Comparison of ENCODE assay signal across 16 cellular contexts in the genomic region with DNA sequence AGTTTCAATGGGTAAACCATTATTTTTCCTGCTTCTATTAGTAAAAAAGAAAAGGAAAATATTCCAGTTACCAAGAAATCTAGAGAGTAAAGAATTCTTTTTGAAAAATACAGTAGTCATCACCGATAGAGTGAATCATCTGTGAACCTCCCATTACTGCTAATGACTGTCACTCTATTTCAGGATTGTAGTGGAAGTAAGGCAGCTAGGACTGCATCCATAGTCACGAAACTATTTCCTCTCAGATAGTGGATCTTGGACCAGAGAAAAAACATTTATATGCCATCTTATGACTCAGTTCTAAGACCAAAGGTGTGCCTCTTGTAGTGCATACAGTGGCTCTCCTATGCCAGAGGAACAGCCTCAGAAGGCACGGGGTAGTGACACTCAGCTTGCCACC.
DNase-seq lines count a peak whose midpoint lies in the region; ATAC-seq, FAIRE-seq and TF ChIP-seq lines count a peak whose summit lies in the region.
"Had no signal": no experiment of that assay in that cellular context is flagged by ENCODE, and none has a peak within 500 bp of the region (broad histone marks: within the 10 kb centered on the region; RNA-seq: fewer than 3 reads in every experiment).

No MANE protein-coding gene starts in this region.

- no peaks in the 10 kb centered on the region for H4K20me1 ChIP-seq in H1 (replicated peaks in 1 of 2; ENCODE audit: control insufficient read depth in 1 of 2, insufficient read depth in 2 of 2, low read length in 2 of 2)

- H3K9me3 ChIP-seq in H1 (ENCODE audit: insufficient read depth in 2 of 2, low read depth in 1 of 2, low read length in 1 of 2), result no peaks in the 10 kb centered on the region
- H3K9me3 ChIP-seq: body of pancreas, testis had no signal

- no peak overlapping the region for H3K4me3 Mint-ChIP-seq in mesothelial cell of epicardium
- H3K4me3 Mint-ChIP-seq: activated naive CD8-positive, alpha-beta T cell; activated T-helper 1 cell treated with anti-CD3 and anti-CD28 coated beads, Interleukin-12 subunit alpha, Interleukin-12 subunit beta, Interleukin-2, Interleukin-4 antibody, amounts not matched to agents 30 ng/mL and 10 ng/mL and 1 ng/mL, durations not matched to agents 14 hours and 24 hours and 36 hours; B cell had no signal

- no peak for TF ChIP-seq RAD21 in H1 (IDR thresholded peaks at IDR 0.05 in 1 of 2, conservative IDR thresholded peaks at IDR 0.05 in 1 of 2; ENCODE audit: low read depth in 2 of 2, low read length in 2 of 2)

- H3K79me1 ChIP-seq in H1 (ENCODE audit: low read depth, low read length), result no peaks in the 10 kb centered on the region

- peak overlapping the region; percentile 1 for H3K4ac ChIP-seq in H1 (replicated peaks; ENCODE audit: insufficient read length, low read depth, low read length)

- H3K27ac ChIP-seq in H1 (ENCODE audit: low read depth, low read length), result no peak overlapping the region
- H3K27ac ChIP-seq: body of pancreas, SK-N-MC, testis had no signal

- H3K4me3 ChIP-seq in H1 (ENCODE audit: extremely low read depth in 1 of 4, insufficient read depth in 2 of 4, low read depth in 3 of 4, low read length in 4 of 4), result no peak overlapping the region
- H3K4me3 ChIP-seq: body of pancreas, SK-N-MC, testis had no signal

- no peak overlapping the region for H4K91ac ChIP-seq in H1 (replicated peaks; ENCODE audit: insufficient read length, low read length)

- no peak for ATAC-seq in HG03520 (IDR thresholded peaks at IDR 0.05; ENCODE audit: unreplicated experiment)
- ATAC-seq: body of pancreas had no signal

- no peaks in the 10 kb centered on the region for H3K36me3 ChIP-seq in H1 (ENCODE audit: control insufficient read depth in 2 of 4, insufficient read depth in 4 of 4, low read length in 3 of 4)

- no peaks in the 10 kb centered on the region for H3K36me3 Mint-ChIP-seq in mesothelial cell of epicardium
- H3K36me3 Mint-ChIP-seq: activated naive CD8-positive, alpha-beta T cell had no signal

- no peak overlapping the region for H2BK120ac ChIP-seq in H1 (replicated peaks; ENCODE audit: low read depth, low read length)

- TF ChIP-seq POLR2A in H1 (IDR thresholded peaks at IDR 0.05; ENCODE audit: control extremely low read depth in 1 of 2, low read depth in 2 of 2, low read length in 2 of 2), result no peak

- H4K5ac ChIP-seq in H1 (ENCODE audit: insufficient read length, low read depth, low read length), result no peak overlapping the region

- no peak for TF ChIP-seq CTCF in H1 (IDR thresholded peaks at IDR 0.05; ENCODE audit: control extremely low read depth in 1 of 3, insufficient read depth in 1 of 3, low read depth in 1 of 3, low read length in 3 of 3)
- no peak for TF ChIP-seq CTCF in mesothelial cell of epicardium (IDR thresholded peaks at IDR 0.05; ENCODE audit: unreplicated experiment)

- peaks cover 1% of the 10 kb centered on the region for H3K27me3 Mint-ChIP-seq in mesothelial cell of epicardium (ENCODE audit: low read depth)
- H3K27me3 Mint-ChIP-seq: B cell had no signal

- no peaks in the 10 kb centered on the region for H3K27me3 ChIP-seq in H1 (replicated peaks in 1 of 4; ENCODE audit: control insufficient read depth in 3 of 4, extremely low read depth in 1 of 4, insufficient read depth in 3 of 4, low read length in 3 of 4)
- H3K27me3 ChIP-seq: body of pancreas, testis had no signal

- 93% methylated on average over 3 of the region's 3 CpGs; no CpG with 5 or more reads in 1 of the 2 experiments for WGBS in H1 (ENCODE audit: extremely low coverage in 1 of 2, insufficient coverage in 1 of 2, insufficient read length in 1 of 2, insufficient replicate concordance in 2 of 2, low coverage in 1 of 2, low lambda C conversion rate in 2 of 2, missing lambda C conversion rate in 1 of 2), 2 experiments

- POLR2A ChIA-PET in H1 (lab: Charles Lee; ENCODE audit: partially characterized antibody), result no interaction called here

- H2BK20ac ChIP-seq in H1 (ENCODE audit: low read length), result peak overlapping the region; percentile 56; the same call in 1 of the 2 replicates

- H2BK5ac ChIP-seq in H1 (ENCODE audit: low read depth, low read length), result no peak overlapping the region; the same call in 1 of the 2 replicates

- H3K56ac ChIP-seq in H1 (replicated peaks; ENCODE audit: insufficient read length, low read depth, low read length), result no peak overlapping the region

- no peak overlapping the region for H3K27ac Mint-ChIP-seq in mesothelial cell of epicardium
- H3K27ac Mint-ChIP-seq: activated naive CD8-positive, alpha-beta T cell; activated T-helper 1 cell treated with anti-CD3 and anti-CD28 coated beads, Interleukin-12 subunit alpha, Interleukin-12 subunit beta, Interleukin-2, Interleukin-4 antibody, amounts not matched to agents 30 ng/mL and 10 ng/mL and 1 ng/mL, durations not matched to agents 14 hours and 24 hours and 36 hours; B cell had no signal

- CTCF ChIA-PET in H1 (lab: Charles Lee; ENCODE audit: partially characterized antibody), result interaction anchor here (1.1 kb wide), 1 partner anchor 10 kb away, joined by 3 read pairs; no protein-coding TSS in a partner anchor

- peaks cover 6% of the 10 kb centered on the region for H3K9me3 Mint-ChIP-seq in mesothelial cell of epicardium
- H3K9me3 Mint-ChIP-seq: activated T-helper 1 cell treated with anti-CD3 and anti-CD28 coated beads, Interleukin-12 subunit alpha, Interleukin-12 subunit beta, Interleukin-2, Interleukin-4 antibody, amounts not matched to agents 30 ng/mL and 10 ng/mL and 1 ng/mL, durations not matched to agents 14 hours and 24 hours and 36 hours had no signal

- peak overlapping the region; percentile 20; the same call in 1 of the 2 replicates for H2AFZ ChIP-seq in H1 (ENCODE audit: low read length)

- TF ChIP-seq EP300 in H1 (IDR thresholded peaks at IDR 0.05; ENCODE audit: borderline replicate concordance in 1 of 2, low read depth in 2 of 2, low read length in 2 of 2), result no peak

- H3K4me2 ChIP-seq in H1 (ENCODE audit: insufficient read depth in 1 of 2, low read depth in 2 of 2, low read length in 2 of 2), result no peak overlapping the region

- no peak overlapping the region for H3K18ac ChIP-seq in H1 (ENCODE audit: extremely low read depth, low read length)

- no peak overlapping the region for H3K9ac ChIP-seq in H1 (replicated peaks in 1 of 4; ENCODE audit: extremely low read depth in 1 of 4, low read depth in 3 of 4, low read length in 3 of 4)

- H3K23me2 ChIP-seq in H1 (ENCODE audit: low read depth, low read length), result no peaks in the 10 kb centered on the region

- no peak overlapping the region for H3K14ac ChIP-seq in H1 (ENCODE audit: insufficient read length)

- FAIRE-seq in H1 (lab: Jason Lieb, UNC), result no peak

- H2BK15ac ChIP-seq in H1 (ENCODE audit: low read length), result 0 out of 2 replicates have a peak overlapping the region, but pooled peaks have one; percentile 22

- H3K4me1 Mint-ChIP-seq in mesothelial cell of epicardium, result no peaks in the 10 kb centered on the region
- H3K4me1 Mint-ChIP-seq: B cell had no signal

- no peaks in the 10 kb centered on the region for H3K79me2 ChIP-seq in H1 (ENCODE audit: control insufficient read depth in 1 of 2, insufficient read depth in 2 of 2, low read length in 2 of 2)

- H2BK12ac ChIP-seq in H1 (ENCODE audit: low read depth, low read length), result no peak overlapping the region

- no peak overlapping the region for H4K8ac ChIP-seq in H1 (ENCODE audit: extremely low read depth, insufficient read depth, low read length)

- peak; percentile 2 for DNase-seq in Daoy (ENCODE audit: low read depth)
- peak; percentile 65 for DNase-seq in HT1080 (ENCODE audit: low read depth)
- no peak for DNase-seq in H1 (ENCODE audit: low read depth in 1 of 2, low spot score in 2 of 2)
- peak; percentile 10 for DNase-seq in myocyte (ENCODE audit: low read depth)
- DNase-seq in NCI-H2107 (lab: John Stamatoyannopoulos, UW), result no peak
- no peak for DNase-seq in mesothelial cell of epicardium (ENCODE audit: low spot score in 2 of 2, unreplicated experiment in 2 of 2)
- DNase-seq: body of pancreas, COR-L47, NCI-H69, T-helper 9 cell, testis had no signal

- H3K4me1 ChIP-seq in H1 (replicated peaks in 1 of 4; ENCODE audit: control insufficient read depth in 3 of 4, insufficient read depth in 4 of 4, low read length in 3 of 4), result peaks cover 0 to 2% (median 0%) of the 10 kb centered on the region in 4 experiments; a peak in 1 of 7 replicates
- H3K4me1 ChIP-seq: body of pancreas, testis had no signal

- H3K23ac ChIP-seq in H1 (ENCODE audit: insufficient read length), result no peak overlapping the region

- no peak overlapping the region for H2AK5ac ChIP-seq in H1 (ENCODE audit: low read depth, low read length)

TF ChIP-seq in H1, 55 proteins besides CTCF, POLR2A, EP300 and RAD21:
- TF ChIP-seq SUZ12 (IDR thresholded peaks at IDR 0.05; ENCODE audit: low read length) (no peak), BCL11A (IDR thresholded peaks at IDR 0.05; ENCODE audit: low read depth in 2 of 2, low read length in 2 of 2) (no peak), NRF1 (IDR thresholded peaks at IDR 0.05; ENCODE audit: low read depth, low read length) (no peak), RXRA (IDR thresholded peaks at IDR 0.05; ENCODE audit: insufficient read depth, low read depth, low read length) (no peak), SIN3A (conservative IDR thresholded peaks at IDR 0.05 in 1 of 2, IDR thresholded peaks at IDR 0.05 in 1 of 2; ENCODE audit: low read depth in 1 of 2, low read length in 2 of 2) (no peak), JUND (IDR thresholded peaks at IDR 0.05; ENCODE audit: low read length) (no peak), RBBP5 (IDR thresholded peaks at IDR 0.05; ENCODE audit: borderline replicate concordance, low read depth, low read length) (no peak), GABPA (IDR thresholded peaks at IDR 0.05; ENCODE audit: borderline replicate concordance, insufficient read depth, low read length) (no peak), GTF2F1 (IDR thresholded peaks at IDR 0.05; ENCODE audit: borderline replicate concordance, low read depth, low read length) (no peak), RFX5 (IDR thresholded peaks at IDR 0.05; ENCODE audit: borderline replicate concordance, low read depth, low read length) (no peak), KDM5A (IDR thresholded peaks at IDR 0.05; ENCODE audit: low read length) (no peak), CHD1 (IDR thresholded peaks at IDR 0.05; ENCODE audit: low read depth, low read length) (no peak), BRCA1 (IDR thresholded peaks at IDR 0.05; ENCODE audit: low read depth, low read length) (no peak), HDAC2 (IDR thresholded peaks at IDR 0.05; ENCODE audit: borderline replicate concordance in 1 of 2, low read depth in 2 of 2, low read length in 2 of 2) (no peak)

Comparison
In these comparisons a context has a peak if more than half of its experiments do, and no peak if none do; other contexts are left out.
1. DNase-seq: peak in Daoy (single experiment), HT1080 (single experiment) and myocyte (single experiment); none in H1 (0 of 2), NCI-H2107 (single experiment) and mesothelial cell of epicardium (0 of 2).